ENCODE assay signal across 8 cellular contexts in the genomic region with DNA sequence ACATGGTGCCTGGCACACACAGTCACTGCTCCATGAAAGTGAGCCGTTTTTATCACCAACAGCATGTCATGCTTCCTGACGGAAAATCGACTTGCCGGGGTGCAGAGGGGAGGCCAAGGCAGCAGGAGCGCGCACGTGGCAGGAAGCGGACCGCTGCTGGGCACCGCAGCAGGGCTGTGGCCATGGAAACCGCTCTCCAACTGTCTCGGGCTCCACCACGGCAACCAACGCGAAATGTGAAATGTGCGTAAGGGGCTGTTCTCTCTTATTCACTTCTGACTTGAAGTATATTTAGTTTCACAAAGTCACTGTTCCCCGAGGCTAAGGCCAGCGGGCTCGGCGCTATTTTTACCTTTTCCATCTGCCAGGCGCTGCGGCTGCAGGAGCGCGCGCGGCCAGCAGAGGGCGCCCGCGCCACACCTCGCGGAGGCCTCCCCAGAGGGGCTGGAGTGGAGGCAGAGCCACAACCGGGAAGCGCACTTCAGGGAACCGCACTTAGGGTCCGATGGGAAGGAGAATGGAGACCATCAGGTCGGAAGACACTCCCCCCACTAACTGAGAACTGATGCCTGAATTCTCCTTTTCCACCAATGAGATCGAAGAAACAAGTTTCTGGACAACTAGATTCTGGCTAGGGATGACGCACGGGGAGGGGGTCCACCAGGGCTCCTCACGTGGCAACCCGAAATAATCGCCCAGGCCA. TPM values are rescaled to one million over a fixed set of nuclear protein-coding genes. Genes with fewer than 3 reads are reported as not detected.
A peak's percentile ranks its signal among the peaks of the same experiment; 100 is the strongest.
DNase-seq lines count a peak whose midpoint lies in the region; ATAC-seq and TF ChIP-seq lines count a peak whose summit lies in the region.
"Had no signal": no experiment of that assay in that cellular context is flagged by ENCODE, and none has a peak within 500 bp of the region (broad histone marks: within the 10 kb centered on the region; RNA-seq: fewer than 3 reads in every experiment).

No MANE protein-coding gene starts in this region.

- no peaks in the 10 kb centered on the region for H3K27me3 Mint-ChIP-seq in type B pancreatic cell

- intact Hi-C loops in OCI-LY7 (cut with micrococcal nuclease; ENCODE audit: unreplicated experiment) = loop anchor here (5.0 kb wide), 1 partner anchor 68 kb away; no protein-coding TSS in a partner anchor

- CTCF ChIA-PET in OCI-LY7 (lab: Charles Lee; ENCODE audit: unreplicated experiment) = no interaction called here

- TF ChIP-seq CTCF in GM13977 (IDR thresholded peaks at IDR 0.05; ENCODE audit: extremely low read depth, insufficient read depth, missing control alignments) (peak; percentile 99), OCI-LY7 (conservative IDR thresholded peaks at IDR 0.05; ENCODE audit: low read length) (peak; percentile 97), foreskin keratinocyte (conservative IDR thresholded peaks at IDR 0.05) (peak; percentile 98), type B pancreatic cell (conservative IDR thresholded peaks at IDR 0.05) (peak; percentile 100)

- no peaks in the 10 kb centered on the region for H3K9me3 Mint-ChIP-seq in type B pancreatic cell

- in situ Hi-C loops in GM13977 (cut with MboI; ENCODE audit: low pct_unique_long_range_greater_than_20kb, low sequenced_read_pairs, unreplicated experiment) = no loop called here

- peak; percentile 70 for ATAC-seq in foreskin keratinocyte

- H3K36me3 Mint-ChIP-seq in type B pancreatic cell = peaks cover 29% of the 10 kb centered on the region

- no peaks in the 10 kb centered on the region for H3K27me3 ChIP-seq in foreskin keratinocyte

- DNase-seq in GM13977 (ENCODE audit: low spot score) (peak; percentile 82), OCI-LY7 (ENCODE audit: low spot score) (peak; percentile 34), foreskin keratinocyte (no peak), nucleus accumbens (lab: John Stamatoyannopoulos, UW) (peak in 41 of 56 donors; percentile 4 to 75 (median 31)), type B pancreatic cell (ENCODE audit: extremely low spot score, unreplicated experiment) (peak; percentile 86), NCI-H2227 (lab: John Stamatoyannopoulos, UW; ENCODE audit: unreplicated experiment) (no peak)
- DNase-seq in activated effector memory CD4-positive, alpha-beta T cell treated with Interleukin-2 at 50 U/mL for 16 hours = peak; percentile 48

- H3K9me3 ChIP-seq in OCI-LY7 (ENCODE audit: low read length) = no peaks in the 10 kb centered on the region

- no peak overlapping the region for H2AFZ ChIP-seq in OCI-LY7 (ENCODE audit: low read length)

- POLR2A ChIA-PET in OCI-LY7 (lab: Charles Lee) = no interaction called here

- BruUV-seq in OCI-LY7 (replicated peaks; lab: Mats Ljungman, UMichigan) = no TSS peak

- H3K4me2 ChIP-seq in OCI-LY7 (ENCODE audit: low read length) = no peak overlapping the region

- peak overlapping the region; percentile 39 for H3K27ac Mint-ChIP-seq in type B pancreatic cell

- H3K79me2 ChIP-seq in OCI-LY7 (ENCODE audit: insufficient read depth, low read depth, low read length) = no peaks in the 10 kb centered on the region; the same call in 1 of the 2 replicates

- H3K4me3 Mint-ChIP-seq in type B pancreatic cell = no peak overlapping the region

- H3K4me1 ChIP-seq in OCI-LY7 (ENCODE audit: insufficient read depth, low read length, poor library complexity, severe bottlenecking) = no peaks in the 10 kb centered on the region
- no peaks in the 10 kb centered on the region for H3K4me1 ChIP-seq in foreskin keratinocyte

- peaks cover 99% of the 10 kb centered on the region for H3K36me3 ChIP-seq in OCI-LY7 (ENCODE audit: insufficient read depth, low read length)

- H3K4me3 ChIP-seq in OCI-LY7 (ENCODE audit: low read depth, low read length, poor library complexity, severe bottlenecking) = no peak overlapping the region

- peaks cover 17% of the 10 kb centered on the region for H4K20me1 ChIP-seq in OCI-LY7 (ENCODE audit: insufficient read depth, low read length)

- no peaks in the 10 kb centered on the region for H3K9me2 ChIP-seq in OCI-LY7 (ENCODE audit: insufficient read depth, low read length)

- no peak overlapping the region for H3K27ac ChIP-seq in OCI-LY7 (ENCODE audit: low read depth, low read length, poor library complexity, severe bottlenecking)
- H3K27ac ChIP-seq in foreskin keratinocyte = no peak overlapping the region

- peaks cover 32% of the 10 kb centered on the region for H3K4me1 Mint-ChIP-seq in type B pancreatic cell (ENCODE audit: unreplicated experiment)

RNA-seq across cellular contexts. Expression of gene RCC2, which starts 19.7 kb away (rescaled TPM):
- 125 and 139 TPM in 2 replicates for total RNA-seq in OCI-LY7 (2014; rRNA removed; shearing (Covaris generic))
- 250 and 271 TPM in 2 replicates for total RNA-seq in OCI-LY7 (2022)
- 115 and 118 TPM in 2 replicates for total RNA-seq in foreskin keratinocyte
- polyA plus RNA-seq in foreskin keratinocyte = 75.1 and 78.4 TPM in 2 replicates
- total RNA-seq in type B pancreatic cell (ENCODE audit: low replicate concordance) = 171 and 183 TPM in 2 replicates

RNA-seq across cellular contexts. Expression of gene PADI6, which starts 47.8 kb away (rescaled TPM):
- not detected in 2 replicates for total RNA-seq in OCI-LY7 (2014; rRNA removed; shearing (Covaris generic))
- not detected in 2 replicates for total RNA-seq in OCI-LY7 (2022)
- total RNA-seq in foreskin keratinocyte = not detected in 2 replicates
- polyA plus RNA-seq in foreskin keratinocyte = not detected in 2 replicates
- total RNA-seq in type B pancreatic cell (ENCODE audit: low replicate concordance) = not detected in 2 replicates
- polyA plus RNA-seq: esophagus had no signal

Comparison
In these comparisons a context has a peak if more than half of its experiments do, and no peak if none do; other contexts are left out.
1. DNase-seq: peak in GM13977 (single experiment), OCI-LY7 (single experiment), activated effector memory CD4-positive, alpha-beta T cell treated with Interleukin-2 at 50 U/mL for 16 hours (single experiment), nucleus accumbens (41 of 56) and type B pancreatic cell (single experiment); none in foreskin keratinocyte (0 of 2) and NCI-H2227 (single experiment).
2. Peak in every context shown above with its lines, with median percentiles within 50 percentile points of each other: CTCF ChIP-seq.